18 cellular contexts compared by ENCODE assay signal in the genomic region with DNA sequence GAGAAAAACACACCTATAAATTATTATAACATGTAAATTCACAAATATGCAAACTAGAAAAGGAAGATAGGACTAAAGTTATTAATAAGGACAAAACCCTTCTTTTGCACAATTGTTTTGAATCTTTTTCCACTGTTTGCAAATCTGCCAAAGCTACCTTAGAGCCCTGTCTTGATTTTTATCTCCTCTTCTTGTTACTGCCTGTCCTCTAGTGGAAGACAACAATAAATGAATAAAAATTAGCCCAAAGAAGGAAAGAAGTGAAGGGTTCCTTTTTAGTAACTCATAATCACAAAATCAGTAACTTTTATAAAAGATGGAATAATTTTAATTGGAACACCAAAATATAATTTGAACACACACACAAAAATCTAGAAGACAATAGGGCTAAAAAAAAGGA. TPM values are rescaled to one million over a fixed set of nuclear protein-coding genes. Genes with fewer than 3 reads are reported as not detected.
DNase-seq lines count a peak whose midpoint lies in the region; ATAC-seq, FAIRE-seq and TF ChIP-seq lines count a peak whose summit lies in the region.
"Had no signal": no experiment of that assay in that cellular context is flagged by ENCODE, and none has a peak within 500 bp of the region (broad histone marks: within the 10 kb centered on the region; RNA-seq: fewer than 3 reads in every experiment).

No MANE protein-coding gene starts in this region.

- peak overlapping the region; percentile 90 for H3K4me3 Mint-ChIP-seq in T-helper 2 cell treated with Interferon-gamma antibody and Interleukin-4, amounts not matched to agents 5 μg/mL and 100 μg/mL, for 36 hours
- peak overlapping the region; percentile 49 for H3K4me3 Mint-ChIP-seq in activated CD4-positive, alpha-beta memory T cell treated with anti-CD3 and anti-CD28 coated beads for 36 hours
- H3K4me3 Mint-ChIP-seq in naive thymus-derived CD4-positive, alpha-beta T cell, result peak overlapping the region; percentile 18 to 97 (median 94)
- H3K4me3 Mint-ChIP-seq: endodermal cell had no signal

- peak overlapping the region; percentile 26 for H3K27ac Mint-ChIP-seq in T-helper 2 cell treated with Interferon-gamma antibody and Interleukin-4, amounts not matched to agents 5 μg/mL and 100 μg/mL, for 36 hours
- no peak overlapping the region for H3K27ac Mint-ChIP-seq in activated CD4-positive, alpha-beta memory T cell treated with anti-CD3 and anti-CD28 coated beads for 36 hours
- H3K27ac Mint-ChIP-seq in naive thymus-derived CD4-positive, alpha-beta T cell, result peak overlapping the region in 8 of 9 donors; percentile 14 to 97 (median 93)
- H3K27ac Mint-ChIP-seq: endodermal cell had no signal

- H3K9me3 ChIP-seq in naive thymus-derived CD4-positive, alpha-beta T cell (ENCODE audit: control insufficient read depth in 2 of 3, low read length in 3 of 3), result no peaks in the 10 kb centered on the region

- DNase-seq in T-helper 2 cell treated with Interferon-gamma antibody and Interleukin-4, amounts not matched to agents 5 μg/mL and 100 μg/mL, for 36 hours (ENCODE audit: low spot score), result no peak
- DNase-seq in T-helper 2 cell (no peak), GM12892 (ENCODE audit: insufficient read length) (no peak), omental fat pad (ENCODE audit: low spot score) (no peak), NCI-H2029 (lab: John Stamatoyannopoulos, UW) (no peak)
- DNase-seq in activated CD4-positive, alpha-beta memory T cell treated with anti-CD3 and anti-CD28 coated beads for 36 hours, result no peak
- DNase-seq in naive thymus-derived CD4-positive, alpha-beta T cell, result no peak
- DNase-seq: activated CD8-positive, alpha-beta memory T cell treated with anti-CD3 and anti-CD28 coated beads for 24 hours; Calu3; endodermal cell; KBM-7; NCI-H1105; occipital lobe; T1000 had no signal

- no peaks in the 10 kb centered on the region for H3K27me3 ChIP-seq in naive thymus-derived CD4-positive, alpha-beta T cell (ENCODE audit: control insufficient read depth in 2 of 2, insufficient read depth in 2 of 2, low read length in 2 of 2)
- H3K27me3 ChIP-seq: cardiac muscle cell had no signal

- H3K4me1 Mint-ChIP-seq in T-helper 2 cell treated with Interferon-gamma antibody and Interleukin-4, amounts not matched to agents 5 μg/mL and 100 μg/mL, for 36 hours (ENCODE audit: low read depth), result peaks cover 64% of the 10 kb centered on the region
- peaks cover 86% of the 10 kb centered on the region for H3K4me1 Mint-ChIP-seq in activated CD4-positive, alpha-beta memory T cell treated with anti-CD3 and anti-CD28 coated beads for 36 hours (ENCODE audit: low read depth)
- H3K4me1 Mint-ChIP-seq in naive thymus-derived CD4-positive, alpha-beta T cell, result peaks cover 55 to 88% (median 74%) of the 10 kb centered on the region in 7 donors
- H3K4me1 Mint-ChIP-seq: endodermal cell had no signal

- H3K4me3 ChIP-seq in naive thymus-derived CD4-positive, alpha-beta T cell (ENCODE audit: low read length), result peak overlapping the region; percentile 72
- H3K4me3 ChIP-seq: cardiac muscle cell had no signal

- CTCF ChIA-PET in activated CD4-positive, alpha-beta memory T cell treated with anti-CD3 and anti-CD28 coated beads for 36 hours (lab: Charles Lee), result interaction anchor here (1.4 to 6.3 kb wide), 5 partner anchors 13 to 390 kb away, joined by 3 to 69 read pairs (median 5); no protein-coding TSS in a partner anchor
- CTCF ChIA-PET in naive thymus-derived CD4-positive, alpha-beta T cell (lab: Charles Lee), result interaction anchor here (1.0 to 1.6 kb wide), 2 partner anchors 18 to 238 kb away, joined by 4 to 8 read pairs; a partner anchor contains a TSS

- TF ChIP-seq CTCF in omental fat pad (IDR thresholded peaks at IDR 0.05), result no peak

- no peak for ATAC-seq in naive thymus-derived CD4-positive, alpha-beta T cell
- ATAC-seq in omental fat pad (ENCODE audit: low FRiP score), result no peak
- ATAC-seq in GM19324 (IDR thresholded peaks at IDR 0.05; ENCODE audit: low FRiP score, unreplicated experiment), result no peak

- H3K27ac ChIP-seq in naive thymus-derived CD4-positive, alpha-beta T cell (ENCODE audit: low read depth, low read length), result peak overlapping the region; percentile 80
- H3K27ac ChIP-seq: cardiac muscle cell had no signal

- POLR2A ChIA-PET in activated CD4-positive, alpha-beta memory T cell treated with anti-CD3 and anti-CD28 coated beads for 36 hours (lab: Charles Lee), result interaction anchor here (1.0 to 2.9 kb wide), 3 partner anchors 15 to 235 kb away, joined by 3 to 8 read pairs (median 7); no protein-coding TSS in a partner anchor
- POLR2A ChIA-PET in naive thymus-derived CD4-positive, alpha-beta T cell (lab: Charles Lee), result interaction anchor here (1.5 kb wide), 1 partner anchor 232 kb away, joined by 3 read pairs; no protein-coding TSS in a partner anchor

- TF ChIP-seq POLR2A in GM12892 (IDR thresholded peaks at IDR 0.05; ENCODE audit: low read depth, low read length), result no peak

- FAIRE-seq in GM12892 (lab: Jason Lieb, UNC), result peak; percentile 21
- FAIRE-seq: G401.6 had no signal

- peaks cover 21 to 39% of the 10 kb centered on the region in 2 donors for H3K4me1 ChIP-seq in naive thymus-derived CD4-positive, alpha-beta T cell (ENCODE audit: control insufficient read depth in 2 of 2, insufficient read depth in 2 of 2, low read length in 2 of 2)

- H3K36me3 ChIP-seq in naive thymus-derived CD4-positive, alpha-beta T cell (ENCODE audit: control insufficient read depth in 2 of 3, insufficient read depth in 3 of 3, low read length in 3 of 3), result no peaks in the 10 kb centered on the region
- H3K36me3 ChIP-seq: cardiac muscle cell had no signal

- H3K36me3 Mint-ChIP-seq in T-helper 2 cell treated with Interferon-gamma antibody and Interleukin-4, amounts not matched to agents 5 μg/mL and 100 μg/mL, for 36 hours (ENCODE audit: low read depth), result peaks cover 11% of the 10 kb centered on the region
- H3K36me3 Mint-ChIP-seq in activated CD4-positive, alpha-beta memory T cell treated with anti-CD3 and anti-CD28 coated beads for 36 hours, result no peaks in the 10 kb centered on the region
- H3K36me3 Mint-ChIP-seq in naive thymus-derived CD4-positive, alpha-beta T cell, result peaks cover under 1 to 7% (median 2%) of the 10 kb centered on the region in 5 donors

- no peaks in the 10 kb centered on the region for H3K9me3 Mint-ChIP-seq in T-helper 2 cell treated with Interferon-gamma antibody and Interleukin-4, amounts not matched to agents 5 μg/mL and 100 μg/mL, for 36 hours
- H3K9me3 Mint-ChIP-seq in activated CD4-positive, alpha-beta memory T cell treated with anti-CD3 and anti-CD28 coated beads for 36 hours, result no peaks in the 10 kb centered on the region
- H3K9me3 Mint-ChIP-seq in naive thymus-derived CD4-positive, alpha-beta T cell, result peaks cover 0 to 2% (median 0%) of the 10 kb centered on the region in 11 donors
- H3K9me3 Mint-ChIP-seq: endodermal cell had no signal

- intact Hi-C loops in activated CD4-positive, alpha-beta memory T cell treated with anti-CD3 and anti-CD28 coated beads for 36 hours (cut with micrococcal nuclease), result loop anchor here (5.0 to 10.0 kb wide), 2 partner anchors 637 to 830 kb away; a partner anchor contains a TSS
- intact Hi-C loops in naive thymus-derived CD4-positive, alpha-beta T cell (cut with micrococcal nuclease), result loop anchor here (1.0 to 10.0 kb wide), 9 partner anchors 13 to 837 kb away; a partner anchor contains a TSS

- no peaks in the 10 kb centered on the region for H3K27me3 Mint-ChIP-seq in T-helper 2 cell treated with Interferon-gamma antibody and Interleukin-4, amounts not matched to agents 5 μg/mL and 100 μg/mL, for 36 hours (ENCODE audit: low read depth)
- no peaks in the 10 kb centered on the region for H3K27me3 Mint-ChIP-seq in activated CD4-positive, alpha-beta memory T cell treated with anti-CD3 and anti-CD28 coated beads for 36 hours
- no peaks in the 10 kb centered on the region for H3K27me3 Mint-ChIP-seq in naive thymus-derived CD4-positive, alpha-beta T cell

RNA-seq across cellular contexts. Expression of a gene that starts 2.7 kb away (rescaled TPM):
- polyA plus RNA-seq in GM12892 (2012; ENCODE audit: missing spikeins), result 2.3 TPM
- total RNA-seq in activated CD4-positive, alpha-beta memory T cell treated with anti-CD3 and anti-CD28 coated beads for 36 hours, result 1 to 10 TPM; 4.1 to 4.4 TPM
- 10 to 100 TPM; 11.2 to 22.9 (median 17.8) TPM for total RNA-seq in naive thymus-derived CD4-positive, alpha-beta T cell
- polyA plus RNA-seq in naive thymus-derived CD4-positive, alpha-beta T cell, result 10 to 100 TPM; 18.8 to 20.9 TPM
- total RNA-seq in omental fat pad, result 1 to 10 TPM; 1.1 to 4.3 (median 3.0) TPM
- total RNA-seq: A172, Calu3 had no signal
- polyA plus RNA-seq: cardiac muscle cell had no signal

RNA-seq across cellular contexts. Expression of a gene that starts 18.6 kb away (rescaled TPM):
- polyA plus RNA-seq in GM12892 (2012; ENCODE audit: missing spikeins), result 12.3 TPM
- 10 to 100 TPM; 34.7 to 35.7 TPM for total RNA-seq in activated CD4-positive, alpha-beta memory T cell treated with anti-CD3 and anti-CD28 coated beads for 36 hours
- 10 to 100 TPM; 12.6 to 49.1 (median 26.4) TPM for total RNA-seq in naive thymus-derived CD4-positive, alpha-beta T cell
- 10 to 100 TPM; 31.1 to 32.8 TPM for polyA plus RNA-seq in naive thymus-derived CD4-positive, alpha-beta T cell
- total RNA-seq in omental fat pad, result 10 to 100 TPM; 13.9 to 21.6 (median 17.2) TPM
